ENCODE assay signal across 24 cellular contexts in genomic region chr15:47746516-47746915, GRCh38. TPM values are rescaled to one million over a fixed set of nuclear protein-coding genes. Genes with fewer than 3 reads are reported as not detected.
"Had no signal": no experiment of that assay in that cellular context is flagged by ENCODE, and none has a peak within 500 bp of the region (broad histone marks: within the 10 kb centered on the region; RNA-seq: fewer than 3 reads in every experiment).

No MANE protein-coding gene starts in this region.

- H3K27me3 Mint-ChIP-seq: activated CD4-positive, alpha-beta T cell treated with anti-CD3 and anti-CD28 coated beads, Interleukin-2, amount 10 ng/mL, durations not matched to agents 24 days and 14 days; activated CD8-positive, alpha-beta memory T cell treated with anti-CD3 and anti-CD28 coated beads, Interleukin-2, amount 10 ng/mL, durations not matched to agents 7 days and 5 days; activated naive CD4-positive, alpha-beta T cell treated with anti-CD3 and anti-CD28 coated beads, Interleukin-2, amount 50 U/mL, for 24 hours; activated T-cell treated with anti-CD3 and anti-CD28 coated beads, Interleukin-2, amount 50 U/mL, for 24 hours had no signal

- H3K36me3 ChIP-seq: breast epithelium, Peyer's patch, SJSA1 had no signal

- H3K27ac Mint-ChIP-seq: activated CD4-positive, alpha-beta T cell treated with anti-CD3 and anti-CD28 coated beads, Interleukin-2, amount 10 ng/mL, durations not matched to agents 24 days and 14 days; activated CD8-positive, alpha-beta memory T cell treated with anti-CD3 and anti-CD28 coated beads, Interleukin-2, amount 10 ng/mL, durations not matched to agents 7 days and 5 days; activated naive CD4-positive, alpha-beta T cell treated with anti-CD3 and anti-CD28 coated beads, Interleukin-2, amount 50 U/mL, for 24 hours; activated T-cell treated with anti-CD3 and anti-CD28 coated beads, Interleukin-2, amount 50 U/mL, for 24 hours; activated T-helper 1 cell treated with anti-CD3 and anti-CD28 coated beads, Interleukin-12 subunit alpha, Interleukin-12 subunit beta, Interleukin-2, Interleukin-4 antibody, amounts not matched to agents 30 ng/mL and 10 ng/mL and 1 ng/mL, durations not matched to agents 14 hours and 24 hours and 36 hours; T-helper 1 cell treated with Interleukin-12 subunit alpha and Interleukin-12 subunit beta and Interleukin-4 antibody, amounts not matched to agents 30 μg/mL and 1 μg/mL, for 36 hours; WTC11 had no signal

- H3K4me3 Mint-ChIP-seq: activated CD4-positive, alpha-beta T cell treated with anti-CD3 and anti-CD28 coated beads, Interleukin-2, amount 10 ng/mL, durations not matched to agents 24 days and 14 days; activated CD8-positive, alpha-beta memory T cell treated with anti-CD3 and anti-CD28 coated beads, Interleukin-2, amount 10 ng/mL, durations not matched to agents 7 days and 5 days; activated naive CD4-positive, alpha-beta T cell treated with anti-CD3 and anti-CD28 coated beads, Interleukin-2, amount 50 U/mL, for 24 hours; activated T-cell treated with anti-CD3 and anti-CD28 coated beads, Interleukin-2, amount 50 U/mL, for 24 hours; activated T-helper 1 cell treated with anti-CD3 and anti-CD28 coated beads, Interleukin-12 subunit alpha, Interleukin-12 subunit beta, Interleukin-2, Interleukin-4 antibody, amounts not matched to agents 30 ng/mL and 10 ng/mL and 1 ng/mL, durations not matched to agents 14 hours and 24 hours and 36 hours; T-helper 1 cell treated with Interleukin-12 subunit alpha and Interleukin-12 subunit beta and Interleukin-4 antibody, amounts not matched to agents 30 μg/mL and 1 μg/mL, for 36 hours; WTC11 had no signal

- H3K27me3 ChIP-seq: breast epithelium, Peyer's patch, SJSA1 had no signal

- DNase-seq: activated CD4-positive, alpha-beta T cell treated with anti-CD3 and anti-CD28 coated beads, Interleukin-2, amount 10 ng/mL, durations not matched to agents 24 days and 14 days; activated CD4-positive, alpha-beta T cell treated with anti-CD3 and anti-CD28 coated beads, Interleukin-2, amount 50 U/mL, for 48 hours; activated CD4-positive, CD25-positive, alpha-beta regulatory T cell treated with anti-CD3 and anti-CD28 coated beads, Interleukin-2, amount 50 U/mL, for 72 hours; activated CD8-positive, alpha-beta memory T cell treated with anti-CD3 and anti-CD28 coated beads, Interleukin-2, amount 10 ng/mL, durations not matched to agents 7 days and 5 days; activated effector memory CD4-positive, alpha-beta T cell treated with Interleukin-2 at 50 U/mL for 16 hours; activated naive CD4-positive, alpha-beta T cell; activated T-cell treated with anti-CD3 and anti-CD28 coated beads, Interleukin-2, amount 50 U/mL, for 24 hours; aorta; caudate nucleus; KG1; NCI-H1048; NCI-H146; NCI-H187 treated with DMSO at 0.1 percent for 48 hours; NCI-H345; NCI-H526; Peyer's patch; Right ventricle myocardium superior had no signal

- H3K27ac ChIP-seq: breast epithelium, RWPE1, SJSA1 had no signal

- H3K36me3 Mint-ChIP-seq: activated CD8-positive, alpha-beta memory T cell treated with anti-CD3 and anti-CD28 coated beads, Interleukin-2, amount 10 ng/mL, durations not matched to agents 7 days and 5 days; activated naive CD4-positive, alpha-beta T cell treated with anti-CD3 and anti-CD28 coated beads, Interleukin-2, amount 50 U/mL, for 24 hours; WTC11 had no signal

- H3K9me3 ChIP-seq: breast epithelium, Peyer's patch, SJSA1 had no signal

- ATAC-seq: activated CD8-positive, alpha-beta memory T cell treated with anti-CD3 and anti-CD28 coated beads, Interleukin-2, amount 10 ng/mL, durations not matched to agents 7 days and 5 days; WTC11 had no signal

- H3K4me1 Mint-ChIP-seq: activated CD4-positive, alpha-beta T cell treated with anti-CD3 and anti-CD28 coated beads, Interleukin-2, amount 10 ng/mL, durations not matched to agents 24 days and 14 days; activated CD8-positive, alpha-beta memory T cell treated with anti-CD3 and anti-CD28 coated beads, Interleukin-2, amount 10 ng/mL, durations not matched to agents 7 days and 5 days; activated naive CD4-positive, alpha-beta T cell treated with anti-CD3 and anti-CD28 coated beads, Interleukin-2, amount 50 U/mL, for 24 hours had no signal

- H3K4me3 ChIP-seq: breast epithelium, Peyer's patch, SJSA1 had no signal

- H3K4me1 ChIP-seq: breast epithelium had no signal

- H3K9me3 Mint-ChIP-seq: activated CD4-positive, alpha-beta T cell treated with anti-CD3 and anti-CD28 coated beads, Interleukin-2, amount 10 ng/mL, durations not matched to agents 24 days and 14 days; activated naive CD4-positive, alpha-beta T cell treated with anti-CD3 and anti-CD28 coated beads, Interleukin-2, amount 50 U/mL, for 24 hours; activated T-cell treated with anti-CD3 and anti-CD28 coated beads, Interleukin-2, amount 50 U/mL, for 24 hours; activated T-helper 1 cell treated with anti-CD3 and anti-CD28 coated beads, Interleukin-12 subunit alpha, Interleukin-12 subunit beta, Interleukin-2, Interleukin-4 antibody, amounts not matched to agents 30 ng/mL and 10 ng/mL and 1 ng/mL, durations not matched to agents 14 hours and 24 hours and 36 hours; T-helper 1 cell treated with Interleukin-12 subunit alpha and Interleukin-12 subunit beta and Interleukin-4 antibody, amounts not matched to agents 30 μg/mL and 1 μg/mL, for 36 hours had no signal

RNA-seq across cellular contexts. Expression of gene SEMA6D, which starts 29.2 kb away (rescaled TPM):
- total RNA-seq: activated CD4-positive, alpha-beta T cell treated with anti-CD3 and anti-CD28 coated beads, Interleukin-2, amount 10 ng/mL, durations not matched to agents 24 days and 14 days; activated CD8-positive, alpha-beta memory T cell treated with anti-CD3 and anti-CD28 coated beads, Interleukin-2, amount 10 ng/mL, durations not matched to agents 7 days and 5 days; activated T-helper 1 cell treated with anti-CD3 and anti-CD28 coated beads, Interleukin-12 subunit alpha, Interleukin-12 subunit beta, Interleukin-2, Interleukin-4 antibody, amounts not matched to agents 30 ng/mL and 10 ng/mL and 1 ng/mL, durations not matched to agents 14 hours and 24 hours and 36 hours had no signal
